14 cellular contexts compared by ENCODE assay signal in genomic region chr15:69357773-69358765, GRCh38. TPM values are rescaled to one million over a fixed set of nuclear protein-coding genes. Genes with fewer than 3 reads are reported as not detected.
DNase-seq lines count a peak whose midpoint lies in the region; ATAC-seq and TF ChIP-seq lines count a peak whose summit lies in the region.
"Had no signal": no experiment of that assay in that cellular context is flagged by ENCODE, and none has a peak within 500 bp of the region (broad histone marks: within the 10 kb centered on the region; RNA-seq: fewer than 3 reads in every experiment).

No MANE protein-coding gene starts in this region.

- intact Hi-C loops in Caco-2 (cut with micrococcal nuclease; ENCODE audit: unreplicated experiment) = no loop called here

- H3K4me3 Mint-ChIP-seq in progenitor cell of endocrine pancreas (ENCODE audit: low read depth) = peak overlapping the region; percentile 29
- no peak overlapping the region for H3K4me3 Mint-ChIP-seq in Caco-2 (ENCODE audit: unreplicated experiment)

- POLR2A ChIA-PET in Caco-2 (lab: Charles Lee) = no interaction called here

- H3K36me3 ChIP-seq in adipocyte (ENCODE audit: control insufficient read depth, insufficient read depth, low read length, severe bottlenecking) (no peaks in the 10 kb centered on the region), Caco-2 (ENCODE audit: control insufficient read depth, insufficient read depth, low read length) (no peaks in the 10 kb centered on the region)

- no TSS peak for BruUV-seq in Caco-2 (replicated peaks; lab: Mats Ljungman, UMichigan)

- H3K27me3 ChIP-seq in adipocyte (replicated peaks; ENCODE audit: control insufficient read depth, insufficient read depth, low read length) (no peaks in the 10 kb centered on the region), Caco-2 (replicated peaks; ENCODE audit: control insufficient read depth, insufficient read depth, low read length) (no peaks in the 10 kb centered on the region)

- H3K4me1 ChIP-seq in adipocyte (ENCODE audit: control insufficient read depth, insufficient read depth, low read length) = peaks cover 7% of the 10 kb centered on the region
- peaks cover 14% of the 10 kb centered on the region for H3K4me1 ChIP-seq in Caco-2

- H3K36me3 Mint-ChIP-seq in progenitor cell of endocrine pancreas (ENCODE audit: insufficient read depth) (no peaks in the 10 kb centered on the region), Caco-2 (ENCODE audit: insufficient read depth, unreplicated experiment) (no peaks in the 10 kb centered on the region)

- H3K4me1 Mint-ChIP-seq in progenitor cell of endocrine pancreas (ENCODE audit: low read depth) (peaks cover 25% of the 10 kb centered on the region), Caco-2 (ENCODE audit: low read depth, unreplicated experiment) (peaks cover 6% of the 10 kb centered on the region)

- H3K9me3 Mint-ChIP-seq in progenitor cell of endocrine pancreas (ENCODE audit: low read depth) = no peaks in the 10 kb centered on the region
- no peaks in the 10 kb centered on the region for H3K9me3 Mint-ChIP-seq in Caco-2 (ENCODE audit: unreplicated experiment)

- ATAC-seq in HG03039 (IDR thresholded peaks at IDR 0.05; ENCODE audit: unreplicated experiment) = no peak
- ATAC-seq in HG02981 (IDR thresholded peaks at IDR 0.05; ENCODE audit: unreplicated experiment) = no peak
- ATAC-seq: activated CD4-positive, CD25-positive, alpha-beta regulatory T cell treated with anti-CD3 and anti-CD28 coated beads, Interleukin-2, amount 50 U/mL, for 24 hours; right cardiac atrium had no signal

- peak overlapping the region; percentile 89 for H3K27ac Mint-ChIP-seq in progenitor cell of endocrine pancreas
- H3K27ac Mint-ChIP-seq in Caco-2 (ENCODE audit: unreplicated experiment) = no peak overlapping the region

- no peaks in the 10 kb centered on the region for H3K27me3 Mint-ChIP-seq in progenitor cell of endocrine pancreas
- H3K27me3 Mint-ChIP-seq in Caco-2 (ENCODE audit: insufficient read depth, unreplicated experiment) = no peaks in the 10 kb centered on the region

- H3K9me3 ChIP-seq in adipocyte (ENCODE audit: control insufficient read depth, low read length) (no peaks in the 10 kb centered on the region), Caco-2 (no peaks in the 10 kb centered on the region)

- CTCF ChIA-PET in Caco-2 (lab: Charles Lee) = no interaction called here

- peak; percentile 23 for DNase-seq in H4 (ENCODE audit: low spot score)
- peak; percentile 27 for DNase-seq in adipocyte (ENCODE audit: low read depth)
- peak; percentile 16 for DNase-seq in hepatic stellate cell (ENCODE audit: low spot score)
- DNase-seq in progenitor cell of endocrine pancreas (ENCODE audit: low spot score, unreplicated experiment) = no peak
- DNase-seq in NCI-H128 (lab: John Stamatoyannopoulos, UW; ENCODE audit: unreplicated experiment) = no peak
- no peak for DNase-seq in Caco-2
- DNase-seq: amygdala, hypothalamus, Karpas-422, NCI-H2029 treated with DMSO at 0.1 percent for 48 hours, right cardiac atrium had no signal

- H3K4me3 ChIP-seq in adipocyte (ENCODE audit: low read length) (no peak overlapping the region), Caco-2 (ENCODE audit: low read depth, low read length) (no peak overlapping the region)

- TF ChIP-seq CTCF in progenitor cell of endocrine pancreas (IDR thresholded peaks at IDR 0.05; ENCODE audit: unreplicated experiment) (no peak), Caco-2 (IDR thresholded peaks at IDR 0.05; ENCODE audit: insufficient read depth in 1 of 2, low read depth in 1 of 2, low read length in 1 of 2, severe bottlenecking in 1 of 2, unreplicated experiment in 1 of 2) (no peak)

- no peak overlapping the region for H3K9ac ChIP-seq in adipocyte (ENCODE audit: low read length)

RNA-seq across cellular contexts. Expression of gene KIF23, which starts 56.1 kb away (rescaled TPM):
- 45.0 and 67.5 TPM in 2 replicates for total RNA-seq in H4 (2014; rRNA removed; shearing (Covaris generic))
- total RNA-seq in progenitor cell of endocrine pancreas (26.5 and 28.4 TPM in 2 replicates), Caco-2 (2022) (67.1 and 74.2 TPM in 2 replicates)

RNA-seq across cellular contexts. Expression of gene PAQR5, which starts 59.4 kb away (rescaled TPM):
- total RNA-seq in H4 (2014; rRNA removed; shearing (Covaris generic)) = 2.3 and 5.7 TPM in 2 replicates
- total RNA-seq in progenitor cell of endocrine pancreas = 12.6 and 14.6 TPM in 2 replicates
- total RNA-seq in Caco-2 (2022) = 3.4 and 5.4 TPM in 2 replicates

Comparison
In these comparisons a context has a peak if more than half of its experiments do, and no peak if none do; other contexts are left out.
1. DNase-seq: peak in H4 (single experiment), adipocyte (single experiment) and hepatic stellate cell (single experiment); none in progenitor cell of endocrine pancreas (single experiment), NCI-H128 (single experiment) and Caco-2 (0 of 2).